ENCODE assay signal across 21 cellular contexts in genomic region chr4:148692242-148692641, GRCh38.
"Had no signal": no experiment of that assay in that cellular context is flagged by ENCODE, and none has a peak within 500 bp of the region (broad histone marks: within the 10 kb centered on the region; RNA-seq: fewer than 3 reads in every experiment).

No MANE protein-coding gene starts in this region.

- H3K36me3 ChIP-seq: heart right ventricle, left lung, lower lobe of right lung, sigmoid colon, stomach, thoracic aorta had no signal

- DNase-seq: cortex of kidney; dorsolateral prefrontal cortex; effector memory CD4-positive, alpha-beta T cell; heart right ventricle; hypothalamus; kidney glomerular epithelial cell; left lung; lower lobe of right lung; naive B cell; sigmoid colon; stimulated activated CD4-positive, alpha-beta T cell treated with anti-CD3 and anti-CD28 coated beads, Interleukin-12 subunit alpha, Interleukin-12 subunit beta, amount 100 ng/mL, for 4 hours; stimulated activated naive CD4-positive, alpha-beta T cell; stomach; substantia nigra; trophoblast cell had no signal

- H3K27me3 ChIP-seq: dorsolateral prefrontal cortex, heart right ventricle, left lung, sigmoid colon, stomach had no signal

- H3K4me1 ChIP-seq: left lung, lower lobe of right lung, parathyroid adenoma, sigmoid colon, stomach had no signal

- H3K4me3 ChIP-seq: dorsolateral prefrontal cortex, heart right ventricle, left lung, lower lobe of right lung, sigmoid colon, skin epidermis, stomach, thoracic aorta had no signal

- FAIRE-seq: frontal cortex, islet of Langerhans had no signal

- H3K27ac ChIP-seq: dorsolateral prefrontal cortex, heart right ventricle, left lung, lower lobe of right lung, parathyroid adenoma, sigmoid colon, skin epidermis, stomach, thoracic aorta had no signal

- H3K9me3 ChIP-seq: heart right ventricle, left lung, lower lobe of right lung, sigmoid colon, stomach, thoracic aorta had no signal

- H3K9ac ChIP-seq: parathyroid adenoma had no signal

- H2AFZ ChIP-seq: parathyroid adenoma had no signal

- ATAC-seq: esophagus mucosa, left lung, lower lobe of right lung had no signal

- H3K79me2 ChIP-seq: parathyroid adenoma had no signal
